Comparison of ENCODE assay signal across 1 cellular context in genomic region chr1:145845144-145845513, GRCh38.
A peak's percentile ranks its signal among the peaks of the same experiment; 100 is the strongest.
TF ChIP-seq lines count a peak whose summit lies in the region.

No MANE protein-coding gene starts in this region.

TF ChIP-seq in K562, 482 proteins besides CTCF, POLR2A, EP300 and RAD21 (continues in another document):
- no peak for TF ChIP-seq ZBTB7A (IDR thresholded peaks at IDR 0.05; ENCODE audit: borderline replicate concordance, control insufficient read depth, low read depth, low read length)
- 0 out of 2 replicates have a peak, but pooled peaks have one; percentile 10 for TF ChIP-seq MTA2 (IDR thresholded peaks at IDR 0.05; ENCODE audit: low read depth)
- TF ChIP-seq ZBTB17 (CRISPR knock-in tag; IDR thresholded peaks at IDR 0.05), result no peak; the same call in 1 of the 2 replicates
- peak; percentile 1 for TF ChIP-seq POLR2B (IDR thresholded peaks at IDR 0.05; ENCODE audit: low read depth, partially characterized antibody)
- TF ChIP-seq SAP30 (IDR thresholded peaks at IDR 0.05; ENCODE audit: borderline replicate concordance, insufficient read depth, low read depth, low read length, poor library complexity, severe bottlenecking), result no peak
- no peak for TF ChIP-seq BDP1 (IDR thresholded peaks at IDR 0.05; ENCODE audit: insufficient read depth, insufficient read length)
- TF ChIP-seq STAG1 (CRISPR knock-in tag; IDR thresholded peaks at IDR 0.05; ENCODE audit: borderline replicate concordance), result no peak
- no peak for TF ChIP-seq ZNF586 (CRISPR knock-in tag; conservative IDR thresholded peaks at IDR 0.05)
- peak; percentile 49; the same call in 1 of the 2 replicates for TF ChIP-seq ZNF3 (CRISPR knock-in tag; IDR thresholded peaks at IDR 0.05)
- TF ChIP-seq IFI16 (CRISPR knock-in tag; IDR thresholded peaks at IDR 0.05), result no peak
- TF ChIP-seq ZNF24 (IDR thresholded peaks at IDR 0.05), result no peak
- no peak for TF ChIP-seq MXI1 (IDR thresholded peaks at IDR 0.05; ENCODE audit: low read depth, low read length)
- TF ChIP-seq, protein P1, sequence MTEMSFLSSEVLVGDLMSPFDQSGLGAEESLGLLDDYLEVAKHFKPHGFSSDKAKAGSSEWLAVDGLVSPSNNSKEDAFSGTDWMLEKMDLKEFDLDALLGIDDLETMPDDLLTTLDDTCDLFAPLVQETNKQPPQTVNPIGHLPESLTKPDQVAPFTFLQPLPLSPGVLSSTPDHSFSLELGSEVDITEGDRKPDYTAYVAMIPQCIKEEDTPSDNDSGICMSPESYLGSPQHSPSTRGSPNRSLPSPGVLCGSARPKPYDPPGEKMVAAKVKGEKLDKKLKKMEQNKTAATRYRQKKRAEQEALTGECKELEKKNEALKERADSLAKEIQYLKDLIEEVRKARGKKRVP (CRISPR knock-in tag; IDR thresholded peaks at IDR 0.05), result no peak
- TF ChIP-seq ARID1B (IDR thresholded peaks at IDR 0.05), result peak; percentile 23; the same call in 1 of the 2 replicates
- TF ChIP-seq, protein P2, sequence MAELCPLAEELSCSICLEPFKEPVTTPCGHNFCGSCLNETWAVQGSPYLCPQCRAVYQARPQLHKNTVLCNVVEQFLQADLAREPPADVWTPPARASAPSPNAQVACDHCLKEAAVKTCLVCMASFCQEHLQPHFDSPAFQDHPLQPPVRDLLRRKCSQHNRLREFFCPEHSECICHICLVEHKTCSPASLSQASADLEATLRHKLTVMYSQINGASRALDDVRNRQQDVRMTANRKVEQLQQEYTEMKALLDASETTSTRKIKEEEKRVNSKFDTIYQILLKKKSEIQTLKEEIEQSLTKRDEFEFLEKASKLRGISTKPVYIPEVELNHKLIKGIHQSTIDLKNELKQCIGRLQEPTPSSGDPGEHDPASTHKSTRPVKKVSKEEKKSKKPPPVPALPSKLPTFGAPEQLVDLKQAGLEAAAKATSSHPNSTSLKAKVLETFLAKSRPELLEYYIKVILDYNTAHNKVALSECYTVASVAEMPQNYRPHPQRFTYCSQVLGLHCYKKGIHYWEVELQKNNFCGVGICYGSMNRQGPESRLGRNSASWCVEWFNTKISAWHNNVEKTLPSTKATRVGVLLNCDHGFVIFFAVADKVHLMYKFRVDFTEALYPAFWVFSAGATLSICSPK (IDR thresholded peaks at IDR 0.05; ENCODE audit: borderline replicate concordance), result no peak
- no peak for TF ChIP-seq RCOR1 (IDR thresholded peaks at IDR 0.05; ENCODE audit: borderline replicate concordance in 1 of 2, low read depth in 2 of 2, low read length in 2 of 2)
- TF ChIP-seq NR2C2 (CRISPR knock-in tag; IDR thresholded peaks at IDR 0.05), result no peak
- TF ChIP-seq NR2C2 (tag; IDR thresholded peaks at IDR 0.05), result no peak
- peak; percentile 83 for TF ChIP-seq SPI1 (IDR thresholded peaks at IDR 0.05; ENCODE audit: borderline replicate concordance, low read depth, low read length)
- no peak for TF ChIP-seq HDAC2 (IDR thresholded peaks at IDR 0.05)
- TF ChIP-seq PBX2 (CRISPR knock-in tag; IDR thresholded peaks at IDR 0.05; ENCODE audit: low read depth), result no peak
- TF ChIP-seq PBX2 (tag; conservative IDR thresholded peaks at IDR 0.05; ENCODE audit: low read depth), result no peak
- peak; percentile 2 to 64; a peak in 1 of 4 replicates for TF ChIP-seq TEAD1 (CRISPR knock-in tag; IDR thresholded peaks at IDR 0.05)
- no peak for TF ChIP-seq CCAR2 (IDR thresholded peaks at IDR 0.05; ENCODE audit: low read depth, low read length)
- peak; percentile 54 for TF ChIP-seq GATA2 (CRISPR knock-in tag; IDR thresholded peaks at IDR 0.05)
- peak in 1 of 2 experiments; percentile 55; a peak in 2 of 4 replicates for TF ChIP-seq MNT (conservative IDR thresholded peaks at IDR 0.05)
- TF ChIP-seq ETV1 (tag; conservative IDR thresholded peaks at IDR 0.05; ENCODE audit: low read depth), result no peak
- TF ChIP-seq KDM5B (IDR thresholded peaks at IDR 0.05; ENCODE audit: insufficient replicate concordance, low read depth, low read length), result peak; percentile 11
- TF ChIP-seq TBL1XR1 (IDR thresholded peaks at IDR 0.05; ENCODE audit: low read length in 2 of 2), result no peak
- TF ChIP-seq PHF20 (IDR thresholded peaks at IDR 0.05; ENCODE audit: partially characterized antibody), result no peak
- TF ChIP-seq NCOA1 (IDR thresholded peaks at IDR 0.05; ENCODE audit: low read depth), result no peak
- peak; percentile 13; the same call in 1 of the 2 replicates for TF ChIP-seq ZEB2 (IDR thresholded peaks at IDR 0.05)
- no peak for TF ChIP-seq SMAD3 (CRISPR knock-in tag; conservative IDR thresholded peaks at IDR 0.05)
- no peak for TF ChIP-seq RBFOX2 (IDR thresholded peaks at IDR 0.05; ENCODE audit: low read depth, low read length)
- no peak for TF ChIP-seq PHTF2 (CRISPR knock-in tag; IDR thresholded peaks at IDR 0.05)
- 0 out of 2 replicates have a peak, but pooled peaks have one; percentile 9 for TF ChIP-seq KAT7 (CRISPR knock-in tag; IDR thresholded peaks at IDR 0.05; ENCODE audit: borderline replicate concordance)
- TF ChIP-seq CC2D1A (IDR thresholded peaks at IDR 0.05), result no peak
- TF ChIP-seq, protein P3, sequence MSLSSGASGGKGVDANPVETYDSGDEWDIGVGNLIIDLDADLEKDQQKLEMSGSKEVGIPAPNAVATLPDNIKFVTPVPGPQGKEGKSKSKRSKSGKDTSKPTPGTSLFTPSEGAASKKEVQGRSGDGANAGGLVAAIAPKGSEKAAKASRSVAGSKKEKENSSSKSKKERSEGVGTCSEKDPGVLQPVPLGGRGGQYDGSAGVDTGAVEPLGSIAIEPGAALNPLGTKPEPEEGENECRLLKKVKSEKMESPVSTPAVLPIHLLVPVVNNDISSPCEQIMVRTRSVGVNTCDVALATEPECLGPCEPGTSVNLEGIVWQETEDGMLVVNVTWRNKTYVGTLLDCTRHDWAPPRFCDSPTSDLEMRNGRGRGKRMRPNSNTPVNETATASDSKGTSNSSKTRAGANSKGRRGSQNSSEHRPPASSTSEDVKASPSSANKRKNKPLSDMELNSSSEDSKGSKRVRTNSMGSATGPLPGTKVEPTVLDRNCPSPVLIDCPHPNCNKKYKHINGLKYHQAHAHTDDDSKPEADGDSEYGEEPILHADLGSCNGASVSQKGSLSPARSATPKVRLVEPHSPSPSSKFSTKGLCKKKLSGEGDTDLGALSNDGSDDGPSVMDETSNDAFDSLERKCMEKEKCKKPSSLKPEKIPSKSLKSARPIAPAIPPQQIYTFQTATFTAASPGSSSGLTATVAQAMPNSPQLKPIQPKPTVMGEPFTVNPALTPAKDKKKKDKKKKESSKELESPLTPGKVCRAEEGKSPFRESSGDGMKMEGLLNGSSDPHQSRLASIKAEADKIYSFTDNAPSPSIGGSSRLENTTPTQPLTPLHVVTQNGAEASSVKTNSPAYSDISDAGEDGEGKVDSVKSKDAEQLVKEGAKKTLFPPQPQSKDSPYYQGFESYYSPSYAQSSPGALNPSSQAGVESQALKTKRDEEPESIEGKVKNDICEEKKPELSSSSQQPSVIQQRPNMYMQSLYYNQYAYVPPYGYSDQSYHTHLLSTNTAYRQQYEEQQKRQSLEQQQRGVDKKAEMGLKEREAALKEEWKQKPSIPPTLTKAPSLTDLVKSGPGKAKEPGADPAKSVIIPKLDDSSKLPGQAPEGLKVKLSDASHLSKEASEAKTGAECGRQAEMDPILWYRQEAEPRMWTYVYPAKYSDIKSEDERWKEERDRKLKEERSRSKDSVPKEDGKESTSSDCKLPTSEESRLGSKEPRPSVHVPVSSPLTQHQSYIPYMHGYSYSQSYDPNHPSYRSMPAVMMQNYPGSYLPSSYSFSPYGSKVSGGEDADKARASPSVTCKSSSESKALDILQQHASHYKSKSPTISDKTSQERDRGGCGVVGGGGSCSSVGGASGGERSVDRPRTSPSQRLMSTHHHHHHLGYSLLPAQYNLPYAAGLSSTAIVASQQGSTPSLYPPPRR (CRISPR knock-in tag; IDR thresholded peaks at IDR 0.05; ENCODE audit: borderline replicate concordance), result peak; percentile 63; the same call in 1 of the 2 replicates
- TF ChIP-seq THRA (IDR thresholded peaks at IDR 0.05), result no peak
- TF ChIP-seq ZNF766 (CRISPR knock-in tag; conservative IDR thresholded peaks at IDR 0.05), result no peak
- TF ChIP-seq MBD2 (IDR thresholded peaks at IDR 0.05; ENCODE audit: borderline replicate concordance, low read depth), result no peak
- TF ChIP-seq TEAD4 (IDR thresholded peaks at IDR 0.05; ENCODE audit: low read length), result no peak
- TF ChIP-seq TEAD4 (CRISPR knock-in tag; IDR thresholded peaks at IDR 0.05; ENCODE audit: borderline replicate concordance), result no peak
- TF ChIP-seq ELK1 (CRISPR knock-in tag; IDR thresholded peaks at IDR 0.05), result no peak
- TF ChIP-seq FIP1L1 (IDR thresholded peaks at IDR 0.05; ENCODE audit: low read depth, low read length, poor library complexity, severe bottlenecking), result no peak
- no peak for TF ChIP-seq MCM3 (IDR thresholded peaks at IDR 0.05)
- TF ChIP-seq ZC3H11A (IDR thresholded peaks at IDR 0.05; ENCODE audit: low read depth, low read length), result no peak
- TF ChIP-seq SMARCE1 (IDR thresholded peaks at IDR 0.05), result peak; percentile 29; the same call in 1 of the 2 replicates
- no peak for TF ChIP-seq TRIM24 (IDR thresholded peaks at IDR 0.05)
- no peak for TF ChIP-seq ZNF197 (CRISPR knock-in tag; IDR thresholded peaks at IDR 0.05; ENCODE audit: low read depth)
- no peak for TF ChIP-seq NUFIP1 (IDR thresholded peaks at IDR 0.05; ENCODE audit: partially characterized antibody)
- TF ChIP-seq L3MBTL2 (IDR thresholded peaks at IDR 0.05), result no peak
- TF ChIP-seq ZNF232 (CRISPR knock-in tag; IDR thresholded peaks at IDR 0.05), result no peak
- TF ChIP-seq, protein P4, sequence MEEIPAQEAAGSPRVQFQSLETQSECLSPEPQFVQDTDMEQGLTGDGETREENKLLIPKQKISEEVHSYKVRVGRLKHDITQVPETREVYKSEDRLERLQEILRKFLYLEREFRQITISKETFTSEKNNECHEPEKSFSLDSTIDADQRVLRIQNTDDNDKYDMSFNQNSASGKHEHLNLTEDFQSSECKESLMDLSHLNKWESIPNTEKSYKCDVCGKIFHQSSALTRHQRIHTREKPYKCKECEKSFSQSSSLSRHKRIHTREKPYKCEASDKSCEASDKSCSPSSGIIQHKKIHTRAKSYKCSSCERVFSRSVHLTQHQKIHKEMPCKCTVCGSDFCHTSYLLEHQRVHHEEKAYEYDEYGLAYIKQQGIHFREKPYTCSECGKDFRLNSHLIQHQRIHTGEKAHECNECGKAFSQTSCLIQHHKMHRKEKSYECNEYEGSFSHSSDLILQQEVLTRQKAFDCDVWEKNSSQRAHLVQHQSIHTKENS (CRISPR knock-in tag; IDR thresholded peaks at IDR 0.05), result no peak
- no peak for TF ChIP-seq ARID2 (IDR thresholded peaks at IDR 0.05)
- TF ChIP-seq KDM1A (IDR thresholded peaks at IDR 0.05), result 0 out of 4 replicates have a peak, but pooled peaks of 1 of the 2 experiments have one; percentile 35
